ENCODE assay signal across 9 cellular contexts in the genomic region with DNA sequence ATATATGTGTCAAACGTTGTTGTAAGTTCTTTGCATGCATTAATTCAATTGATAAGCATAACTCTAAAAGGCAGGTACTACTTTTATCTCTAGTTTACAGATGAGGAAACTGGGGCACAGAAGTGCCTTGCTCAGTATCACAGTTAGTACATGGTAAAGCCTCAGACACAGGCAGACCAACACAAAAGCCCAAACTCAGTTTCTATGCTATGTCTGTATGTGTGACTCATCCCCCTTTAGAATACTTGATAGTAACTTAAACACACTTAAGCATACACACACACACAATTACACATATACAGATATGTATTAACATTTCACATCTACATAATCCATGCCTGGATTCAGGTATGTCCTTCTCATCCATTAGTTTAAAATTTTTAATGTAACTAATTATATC.
DNase-seq lines count a peak whose midpoint lies in the region; ATAC-seq and TF ChIP-seq lines count a peak whose summit lies in the region.
"Had no signal": no experiment of that assay in that cellular context is flagged by ENCODE, and none has a peak within 500 bp of the region (broad histone marks: within the 10 kb centered on the region; RNA-seq: fewer than 3 reads in every experiment).

No MANE protein-coding gene starts in this region.

- H3K27me3 ChIP-seq in Panc1 (ENCODE audit: control insufficient read depth, insufficient read depth, low read length) (no peaks in the 10 kb centered on the region), tibial artery (no peaks in the 10 kb centered on the region)

- H3K36me3 ChIP-seq in Panc1 (ENCODE audit: control insufficient read depth, insufficient read depth, low read length) = no peaks in the 10 kb centered on the region
- H3K36me3 ChIP-seq in tibial artery = no peaks in the 10 kb centered on the region

- H3K4me1 ChIP-seq in Panc1 (ENCODE audit: control insufficient read depth, insufficient read depth, low read length) (peaks cover 28% of the 10 kb centered on the region), tibial artery (peaks cover 5 to 98% (median 66%) of the 10 kb centered on the region in 4 donors)

- H3K27me3 Mint-ChIP-seq in activated T-cell treated with anti-CD3 and anti-CD28 coated beads, Interleukin-2, amount 50 U/mL, for 24 hours = peaks cover 7% of the 10 kb centered on the region

- BruUV-seq in Panc1 (replicated peaks; lab: Mats Ljungman, UMichigan) = no TSS peak

- H3K9me3 ChIP-seq in Panc1 (ENCODE audit: control insufficient read depth, insufficient read depth, low read depth, low read length) (no peaks in the 10 kb centered on the region), tibial artery (no peaks in the 10 kb centered on the region)

- no peak for DNase-seq in activated T-cell treated with anti-CD3 and anti-CD28 coated beads, Interleukin-2, amount 50 U/mL, for 24 hours
- no peak for DNase-seq in activated T-cell treated with anti-CD3 and anti-CD28 coated beads, Interleukin-2, amount 50 U/mL, for 1 hour
- no peak for DNase-seq in Panc1 (ENCODE audit: low read depth, low spot score)
- peak; percentile 56 for DNase-seq in fibroblast of pulmonary artery (ENCODE audit: low read depth)
- no peak for DNase-seq in tibial artery
- DNase-seq in NK-92 treated with Interleukin-12 subunit alpha and Interleukin-12 subunit beta, amount 100 ng/mL, for 24 hours (lab: John Stamatoyannopoulos, UW) = no peak
- no peak for DNase-seq in posterior vena cava (ENCODE audit: low spot score)
- no peak for DNase-seq in activated CD4-positive, alpha-beta T cell treated with anti-CD3 and anti-CD28 coated beads, Interleukin-2, amount 50 U/mL, for 1 hour
- DNase-seq: T-cell had no signal

- ATAC-seq in Panc1 = 0 out of 2 replicates have a peak, but pooled peaks have one; percentile 55

- CTCF ChIA-PET in Panc1 (lab: Charles Lee) = no interaction called here

- in situ Hi-C loops in Panc1 (cut with HindIII; ENCODE audit: low pct_unique_long_range_greater_than_20kb, low sequenced_read_pairs) = no loop called here

- TF ChIP-seq CTCF in Panc1 (IDR thresholded peaks at IDR 0.05) (no peak), fibroblast of pulmonary artery (IDR thresholded peaks at IDR 0.05; ENCODE audit: low read length, missing control alignments) (no peak), tibial artery (IDR thresholded peaks at IDR 0.05) (no peak)

- POLR2A ChIA-PET in Panc1 (lab: Charles Lee) = no interaction called here

- H3K4me3 ChIP-seq in Panc1 (ENCODE audit: low read depth in 2 of 2, low read length in 2 of 2) (no peak overlapping the region), fibroblast of pulmonary artery (replicated peaks; ENCODE audit: low read depth, low read length) (peak overlapping the region; percentile 5), tibial artery (no peak overlapping the region)

- H3K4me1 Mint-ChIP-seq in activated T-cell treated with anti-CD3 and anti-CD28 coated beads, Interleukin-2, amount 50 U/mL, for 24 hours (ENCODE audit: low read depth) = peaks cover 36% of the 10 kb centered on the region

- no peaks in the 10 kb centered on the region for H3K9me3 Mint-ChIP-seq in activated T-cell treated with anti-CD3 and anti-CD28 coated beads, Interleukin-2, amount 50 U/mL, for 24 hours
- H3K9me3 Mint-ChIP-seq: T-cell had no signal

- no peaks in the 10 kb centered on the region for H3K36me3 Mint-ChIP-seq in activated T-cell treated with anti-CD3 and anti-CD28 coated beads, Interleukin-2, amount 50 U/mL, for 24 hours (ENCODE audit: low read depth)
- H3K36me3 Mint-ChIP-seq: T-cell had no signal

- H3K27ac Mint-ChIP-seq in activated T-cell treated with anti-CD3 and anti-CD28 coated beads, Interleukin-2, amount 50 U/mL, for 24 hours = peak overlapping the region; percentile 88
- H3K27ac Mint-ChIP-seq: T-cell had no signal

- H3K27ac ChIP-seq in Panc1 (ENCODE audit: low read length) = peak overlapping the region; percentile 44; the same call in 1 of the 2 replicates
- peak overlapping the region; percentile 74 to 75 for H3K27ac ChIP-seq in tibial artery

- intact Hi-C loops in Panc1 (cut with micrococcal nuclease; ENCODE audit: unreplicated experiment) (no loop called here), tibial artery (cut with DNase I; ENCODE audit: low total_unique reads) (no loop called here), posterior vena cava (cut with DNase I) (no loop called here)

- H3K4me3 Mint-ChIP-seq in activated T-cell treated with anti-CD3 and anti-CD28 coated beads, Interleukin-2, amount 50 U/mL, for 24 hours = peak overlapping the region; percentile 30
- H3K4me3 Mint-ChIP-seq: T-cell had no signal
